ENCODE assay signal across 28 cellular contexts in the genomic region with DNA sequence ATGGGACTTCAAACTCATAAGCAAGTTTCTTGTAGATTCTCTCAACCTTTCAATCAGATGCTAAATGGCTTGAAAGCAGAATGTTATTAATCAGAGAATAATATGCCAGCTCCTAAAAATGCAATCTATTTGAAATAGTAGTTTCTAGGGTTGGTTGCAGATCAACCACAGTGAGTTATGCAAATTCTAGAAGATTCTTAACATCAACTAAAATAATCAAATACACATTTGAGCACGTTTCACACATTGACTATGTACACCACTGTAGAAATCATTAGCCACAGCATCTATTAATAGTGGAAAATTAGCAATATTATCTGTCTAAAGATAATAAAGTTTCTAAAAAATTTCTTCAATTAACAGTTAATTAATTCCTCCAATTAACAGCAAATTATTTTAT.
"Had no signal": no experiment of that assay in that cellular context is flagged by ENCODE, and none has a peak within 500 bp of the region (broad histone marks: within the 10 kb centered on the region; RNA-seq: fewer than 3 reads in every experiment).

No MANE protein-coding gene starts in this region.

- H3K27ac ChIP-seq: coronary artery, esophagus squamous epithelium, gastrocnemius medialis, heart right ventricle, lower lobe of right lung, pancreas, right lobe of liver, testis, tibial artery had no signal

- H3K27me3 ChIP-seq: gastrocnemius medialis, heart right ventricle, pancreas, right lobe of liver, testis, tibial artery had no signal

- H3K4me1 Mint-ChIP-seq: immature natural killer cell; nephron progenitor cell; stimulated activated memory B cell treated with anti-CD40 and anti-IgM and Interleukin-4, amounts not matched to agents 10 μg/mL and 1 μg/mL and 100 μg/mL, for 72 hours had no signal

- H3K4me3 ChIP-seq: coronary artery, esophagus squamous epithelium, gastrocnemius medialis, heart right ventricle, lower lobe of right lung, pancreas, right lobe of liver, testis, tibial artery had no signal

- H3K4me1 ChIP-seq: esophagus squamous epithelium, gastrocnemius medialis, heart right ventricle, lower lobe of right lung, pancreas, testis, tibial artery had no signal

- H3K36me3 Mint-ChIP-seq: immature natural killer cell; stimulated activated memory B cell treated with anti-CD40 and anti-IgM and Interleukin-4, amounts not matched to agents 10 μg/mL and 1 μg/mL and 100 μg/mL, for 72 hours; type B pancreatic cell had no signal

- H3K36me3 ChIP-seq: esophagus squamous epithelium, gastrocnemius medialis, heart right ventricle, lower lobe of right lung, pancreas, right lobe of liver, tibial artery had no signal

- H3K9me3 ChIP-seq: esophagus squamous epithelium, gastrocnemius medialis, lower lobe of right lung, pancreas, right lobe of liver, testis had no signal

- H3K27ac Mint-ChIP-seq: effector memory CD8-positive, alpha-beta T cell; immature natural killer cell; nephron progenitor cell; progenitor cell of endocrine pancreas; stimulated activated memory B cell treated with anti-CD40 and anti-IgM and Interleukin-4, amounts not matched to agents 10 μg/mL and 1 μg/mL and 100 μg/mL, for 72 hours; type B pancreatic cell had no signal

- DNase-seq: dermis blood vessel endothelial cell; effector memory CD8-positive, alpha-beta T cell; erythroblast; esophagus squamous epithelium; gastrocnemius medialis; heart right ventricle; hypothalamus; immature natural killer cell; islet precursor cell; left ventricle myocardium superior; lower lobe of right lung; naive thymus-derived CD8-positive, alpha-beta T cell; nephron progenitor cell; occipital lobe; pancreas; right lobe of liver; small intestine; stimulated activated CD4-positive, alpha-beta T cell treated with anti-CD3 and anti-CD28 coated beads, Interleukin-12 subunit alpha, Interleukin-12 subunit beta, amount 100 ng/mL, for 4 hours; stimulated activated CD4-positive, alpha-beta T cell treated with anti-CD3 and anti-CD28 coated beads, Interleukin-2, amount 100 ng/mL, for 24 hours; stimulated activated CD4-positive, alpha-beta T cell treated with anti-CD3 and anti-CD28 coated beads, Interleukin-4, amount 100 ng/mL, for 4 hours; stimulated activated naive CD8-positive, alpha-beta T cell treated with anti-CD3 and anti-CD28 coated beads, Interleukin-15, Interleukin-2, amounts not matched to agents 100 U/mL and 50 U/mL, for 24 hours; substantia nigra; testis; tibial artery had no signal

- H3K27me3 Mint-ChIP-seq: progenitor cell of endocrine pancreas; stimulated activated memory B cell treated with anti-CD40 and anti-IgM and Interleukin-4, amounts not matched to agents 10 μg/mL and 1 μg/mL and 100 μg/mL, for 72 hours; type B pancreatic cell had no signal

- ATAC-seq: effector memory CD8-positive, alpha-beta T cell; gastrocnemius medialis; heart right ventricle; left ventricle myocardium superior; lower lobe of right lung; naive thymus-derived CD8-positive, alpha-beta T cell; pancreas; right lobe of liver; stimulated activated memory B cell treated with anti-CD40 and anti-IgM and Interleukin-4, amounts not matched to agents 10 μg/mL and 1 μg/mL and 100 μg/mL, for 72 hours; stimulated activated naive CD8-positive, alpha-beta T cell treated with anti-CD3 and anti-CD28 coated beads, Interleukin-15, Interleukin-2, amounts not matched to agents 100 U/mL and 50 U/mL, for 24 hours had no signal

- H3K4me3 Mint-ChIP-seq: effector memory CD8-positive, alpha-beta T cell; immature natural killer cell; naive thymus-derived CD8-positive, alpha-beta T cell; nephron progenitor cell; stimulated activated memory B cell treated with anti-CD40 and anti-IgM and Interleukin-4, amounts not matched to agents 10 μg/mL and 1 μg/mL and 100 μg/mL, for 72 hours; type B pancreatic cell had no signal
